In the genomic region with DNA sequence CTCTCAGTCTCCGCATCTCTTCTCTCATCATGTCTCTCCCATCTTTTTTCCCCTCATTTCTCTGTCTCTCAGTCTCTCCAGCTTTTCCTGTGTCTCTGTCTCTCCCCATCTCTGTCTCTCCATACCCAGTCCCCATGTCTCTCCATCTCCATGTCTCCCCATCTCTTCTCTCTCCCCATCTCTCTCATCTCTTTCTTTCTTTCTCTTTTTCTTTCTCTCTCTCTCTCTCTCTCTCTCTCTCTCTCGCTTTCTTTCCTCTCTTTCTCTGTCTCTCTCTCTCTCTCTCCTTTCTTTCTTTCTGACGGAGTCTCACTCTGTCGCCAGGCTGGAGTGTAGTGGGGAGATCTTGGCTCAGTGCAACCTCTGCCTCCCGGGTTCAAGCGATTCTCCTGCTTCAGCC, we compare ENCODE assay signal across 26 cellular contexts. TPM values are rescaled to one million over a fixed set of nuclear protein-coding genes. Genes with fewer than 3 reads are reported as not detected.
"Had no signal": no experiment of that assay in that cellular context is flagged by ENCODE, and none has a peak within 500 bp of the region (broad histone marks: within the 10 kb centered on the region; RNA-seq: fewer than 3 reads in every experiment).

No MANE protein-coding gene starts in this region.

- FAIRE-seq: small intestine had no signal

- H3K36me3 Mint-ChIP-seq: mesothelial cell of epicardium; stimulated activated memory B cell treated with anti-CD40 and anti-IgM and Interleukin-4, amounts not matched to agents 10 μg/mL and 1 μg/mL and 100 μg/mL, for 72 hours had no signal

- H3K4me3 ChIP-seq: body of pancreas, hepatocyte had no signal

- H3K9me3 ChIP-seq: body of pancreas, stomach, testis, vagina had no signal

- H3K79me2 ChIP-seq: hepatocyte had no signal

- H3K4me1 ChIP-seq: foreskin keratinocyte, testis had no signal

- H3K27me3 ChIP-seq: body of pancreas, stomach, testis, vagina had no signal

- DNase-seq: activated CD4-positive, alpha-beta memory T cell treated with anti-CD3 and anti-CD28 coated beads, Interleukin-2, amount 10 ng/mL, durations not matched to agents 7 days and 5 days; activated CD4-positive, alpha-beta T cell treated with anti-CD3 and anti-CD28 coated beads, Interleukin-2, amount 10 ng/mL, durations not matched to agents 24 days and 14 days; activated gamma-delta T cell; activated naive CD4-positive, alpha-beta T cell treated with anti-CD3 and anti-CD28 coated beads, Interleukin-2, amount 50 U/mL, for 16 hours; activated naive CD8-positive, alpha-beta T cell treated with anti-CD3 and anti-CD28 coated beads, Interleukin-2, amount 50 U/mL, for 24 hours; body of pancreas; effector CD8-positive, alpha-beta T cell; foreskin keratinocyte; kidney glomerular epithelial cell; left ventricle myocardium superior; mammary epithelial cell; small intestine; stimulated activated CD4-positive, alpha-beta T cell treated with anti-CD3 and anti-CD28 coated beads, Interleukin-2, amount 100 ng/mL, for 24 hours; stomach; testis had no signal

- H3K4me1 Mint-ChIP-seq: mesothelial cell of epicardium had no signal

- H3K4me3 Mint-ChIP-seq: activated CD4-positive, alpha-beta memory T cell treated with anti-CD3 and anti-CD28 coated beads, Interleukin-2, amount 10 ng/mL, durations not matched to agents 7 days and 5 days; activated CD4-positive, alpha-beta T cell treated with anti-CD3 and anti-CD28 coated beads, Interleukin-2, amount 10 ng/mL, durations not matched to agents 24 days and 14 days; activated naive CD8-positive, alpha-beta T cell treated with anti-CD3 and anti-CD28 coated beads, Interleukin-2, amount 50 U/mL, for 24 hours; dendritic cell treated with granulocyte-macrophage colony-stimulating factor and Interleukin-4, amounts not matched to agents 40 ng/mL and 50 ng/mL, for 4 days; mesothelial cell of epicardium; nephron; stimulated activated memory B cell treated with anti-CD40 and anti-IgM and Interleukin-4, amounts not matched to agents 10 μg/mL and 1 μg/mL and 100 μg/mL, for 72 hours had no signal

- H3K27ac ChIP-seq: body of pancreas, cardiac muscle cell, foreskin keratinocyte, hepatocyte, testis, vagina had no signal

- H3K9me3 Mint-ChIP-seq: activated CD4-positive, alpha-beta memory T cell treated with anti-CD3 and anti-CD28 coated beads, Interleukin-2, amount 10 ng/mL, durations not matched to agents 7 days and 5 days; activated CD4-positive, alpha-beta T cell treated with anti-CD3 and anti-CD28 coated beads, Interleukin-2, amount 10 ng/mL, durations not matched to agents 24 days and 14 days; activated naive CD8-positive, alpha-beta T cell treated with anti-CD3 and anti-CD28 coated beads, Interleukin-2, amount 50 U/mL, for 24 hours; dendritic cell treated with granulocyte-macrophage colony-stimulating factor and Interleukin-4, amounts not matched to agents 40 ng/mL and 50 ng/mL, for 4 days; mesothelial cell of epicardium; nephron; stimulated activated memory B cell treated with anti-CD40 and anti-IgM and Interleukin-4, amounts not matched to agents 10 μg/mL and 1 μg/mL and 100 μg/mL, for 72 hours had no signal

- H3K36me3 ChIP-seq: cardiac muscle cell, stomach, vagina had no signal

- H3K27ac Mint-ChIP-seq: activated CD4-positive, alpha-beta memory T cell treated with anti-CD3 and anti-CD28 coated beads, Interleukin-2, amount 10 ng/mL, durations not matched to agents 7 days and 5 days; activated CD4-positive, alpha-beta T cell treated with anti-CD3 and anti-CD28 coated beads, Interleukin-2, amount 10 ng/mL, durations not matched to agents 24 days and 14 days; activated naive CD8-positive, alpha-beta T cell treated with anti-CD3 and anti-CD28 coated beads, Interleukin-2, amount 50 U/mL, for 24 hours; dendritic cell treated with granulocyte-macrophage colony-stimulating factor and Interleukin-4, amounts not matched to agents 40 ng/mL and 50 ng/mL, for 4 days; mesothelial cell of epicardium; nephron; stimulated activated memory B cell treated with anti-CD40 and anti-IgM and Interleukin-4, amounts not matched to agents 10 μg/mL and 1 μg/mL and 100 μg/mL, for 72 hours had no signal

RNA-seq across cellular contexts. Expression of a gene that starts 12.6 kb away (rescaled TPM):
- total RNA-seq: cardiac muscle cell had no signal
- polyA plus RNA-seq: cardiac muscle cell had no signal

RNA-seq across cellular contexts. Expression of a gene that starts 13.3 kb away (rescaled TPM):
- total RNA-seq: activated CD4-positive, alpha-beta T cell treated with anti-CD3 and anti-CD28 coated beads, Interleukin-2, amount 10 ng/mL, durations not matched to agents 24 days and 14 days; body of pancreas; cardiac muscle cell; mesothelial cell of epicardium; occipital lobe; sciatic nerve; T-helper 2 cell treated with Interferon-gamma antibody and Interleukin-4, amounts not matched to agents 100 ng/mL and 5 ng/mL, for 36 hours; vagina had no signal
- polyA plus RNA-seq: esophagus, hepatocyte had no signal
